ENCODE assay signal across 32 cellular contexts in genomic region chr9:83362341-83362995, GRCh38.
"Had no signal": no experiment of that assay in that cellular context is flagged by ENCODE, and none has a peak within 500 bp of the region (broad histone marks: within the 10 kb centered on the region; RNA-seq: fewer than 3 reads in every experiment).

No MANE protein-coding gene starts in this region.

- H3K27ac ChIP-seq: KMS-11 had no signal

- H3K9ac ChIP-seq: KMS-11 had no signal

- DNase-seq: activated B cell treated with CpG ODN at 0.5 μM for 24 hours; activated CD4-positive, alpha-beta memory T cell treated with anti-CD3 and anti-CD28 coated beads, Interleukin-2, amount 10 ng/mL, durations not matched to agents 7 days and 5 days; activated CD4-positive, alpha-beta T cell treated with anti-CD3 and anti-CD28 coated beads for 4 hours; activated CD4-positive, alpha-beta T cell treated with anti-CD3 and anti-CD28 coated beads, Interleukin-2, amount 50 U/mL, for 1 hour; activated CD4-positive, CD25-positive, alpha-beta regulatory T cell treated with anti-CD3 and anti-CD28 coated beads, Interleukin-2, amount 50 U/mL, for 72 hours; activated CD8-positive, alpha-beta memory T cell treated with anti-CD3 and anti-CD28 coated beads for 24 hours; activated CD8-positive, alpha-beta memory T cell treated with anti-CD3 and anti-CD28 coated beads, Interleukin-2, amount 10 ng/mL, durations not matched to agents 7 days and 5 days; activated CD8-positive, alpha-beta memory T cell treated with anti-CD3 and anti-CD28 coated beads, Interleukin-2, amount 50 U/mL, for 48 hours; activated effector memory CD4-positive, alpha-beta T cell treated with Interleukin-2 at 50 U/mL for 16 hours; activated naive CD4-positive, alpha-beta T cell treated with anti-CD3 and anti-CD28 coated beads, Interleukin-2, amount 10 ng/mL, durations not matched to agents 7 days and 5 days; activated naive CD8-positive, alpha-beta T cell treated with anti-CD3 and anti-CD28 coated beads, Interleukin-2, amount 50 U/mL, for 24 hours; activated T-cell treated with anti-CD3 and anti-CD28 coated beads, Interleukin-2, amount 50 U/mL, for 48 hours; anterior cingulate cortex; caudate nucleus; cerebellar nuclear complex; MM.1S; MV-4-11; NCI-H1092; NCI-H1436 treated with DMSO at 0.1 percent for 48 hours; NCI-H1694 treated with DMSO at 0.1 percent for 48 hours; NCI-H2029 treated with DMSO at 0.1 percent for 48 hours; NCI-H345; NCI-H510A; NCI-H526; NCI-H774; PC-3; Right ventricle myocardium superior had no signal

- H3K4me3 Mint-ChIP-seq: activated B cell treated with CpG ODN at 0.5 μM for 24 hours; activated CD4-positive, alpha-beta memory T cell treated with anti-CD3 and anti-CD28 coated beads, Interleukin-2, amount 10 ng/mL, durations not matched to agents 7 days and 5 days; activated CD8-positive, alpha-beta memory T cell treated with anti-CD3 and anti-CD28 coated beads, Interleukin-2, amount 10 ng/mL, durations not matched to agents 7 days and 5 days; activated naive CD4-positive, alpha-beta T cell treated with anti-CD3 and anti-CD28 coated beads, Interleukin-2, amount 10 ng/mL, durations not matched to agents 7 days and 5 days; activated naive CD8-positive, alpha-beta T cell; activated naive CD8-positive, alpha-beta T cell treated with anti-CD3 and anti-CD28 coated beads, Interleukin-2, amount 50 U/mL, for 24 hours; brain; T-helper 1 cell treated with Interleukin-12 subunit alpha and Interleukin-12 subunit beta and Interleukin-4 antibody, amounts not matched to agents 30 μg/mL and 1 μg/mL, for 36 hours; T-helper 2 cell treated with Interferon-gamma antibody and Interleukin-4, amounts not matched to agents 5 μg/mL and 100 μg/mL, for 36 hours had no signal

- H3K36me3 Mint-ChIP-seq: activated CD8-positive, alpha-beta memory T cell treated with anti-CD3 and anti-CD28 coated beads, Interleukin-2, amount 10 ng/mL, durations not matched to agents 7 days and 5 days; activated naive CD4-positive, alpha-beta T cell treated with anti-CD3 and anti-CD28 coated beads, Interleukin-2, amount 10 ng/mL, durations not matched to agents 7 days and 5 days had no signal

- H3K27ac Mint-ChIP-seq: activated B cell treated with CpG ODN at 0.5 μM for 24 hours; activated CD4-positive, alpha-beta memory T cell treated with anti-CD3 and anti-CD28 coated beads, Interleukin-2, amount 10 ng/mL, durations not matched to agents 7 days and 5 days; activated CD8-positive, alpha-beta memory T cell treated with anti-CD3 and anti-CD28 coated beads, Interleukin-2, amount 10 ng/mL, durations not matched to agents 7 days and 5 days; activated naive CD4-positive, alpha-beta T cell treated with anti-CD3 and anti-CD28 coated beads, Interleukin-2, amount 10 ng/mL, durations not matched to agents 7 days and 5 days; activated naive CD8-positive, alpha-beta T cell; activated naive CD8-positive, alpha-beta T cell treated with anti-CD3 and anti-CD28 coated beads, Interleukin-2, amount 50 U/mL, for 24 hours; brain; T-helper 1 cell treated with Interleukin-12 subunit alpha and Interleukin-12 subunit beta and Interleukin-4 antibody, amounts not matched to agents 30 μg/mL and 1 μg/mL, for 36 hours; T-helper 2 cell treated with Interferon-gamma antibody and Interleukin-4, amounts not matched to agents 5 μg/mL and 100 μg/mL, for 36 hours had no signal

- H3K4me1 Mint-ChIP-seq: activated B cell treated with CpG ODN at 0.5 μM for 24 hours; activated CD4-positive, alpha-beta memory T cell treated with anti-CD3 and anti-CD28 coated beads, Interleukin-2, amount 10 ng/mL, durations not matched to agents 7 days and 5 days; activated CD8-positive, alpha-beta memory T cell treated with anti-CD3 and anti-CD28 coated beads, Interleukin-2, amount 10 ng/mL, durations not matched to agents 7 days and 5 days; activated naive CD4-positive, alpha-beta T cell treated with anti-CD3 and anti-CD28 coated beads, Interleukin-2, amount 10 ng/mL, durations not matched to agents 7 days and 5 days; activated naive CD8-positive, alpha-beta T cell treated with anti-CD3 and anti-CD28 coated beads, Interleukin-2, amount 50 U/mL, for 24 hours had no signal

- H3K9me3 Mint-ChIP-seq: activated B cell treated with CpG ODN at 0.5 μM for 24 hours; activated CD4-positive, alpha-beta memory T cell treated with anti-CD3 and anti-CD28 coated beads, Interleukin-2, amount 10 ng/mL, durations not matched to agents 7 days and 5 days; activated naive CD4-positive, alpha-beta T cell treated with anti-CD3 and anti-CD28 coated beads, Interleukin-2, amount 10 ng/mL, durations not matched to agents 7 days and 5 days; activated naive CD8-positive, alpha-beta T cell treated with anti-CD3 and anti-CD28 coated beads, Interleukin-2, amount 50 U/mL, for 24 hours; T-helper 1 cell treated with Interleukin-12 subunit alpha and Interleukin-12 subunit beta and Interleukin-4 antibody, amounts not matched to agents 30 μg/mL and 1 μg/mL, for 36 hours; T-helper 2 cell treated with Interferon-gamma antibody and Interleukin-4, amounts not matched to agents 5 μg/mL and 100 μg/mL, for 36 hours had no signal

- H3K4me2 ChIP-seq: KMS-11 had no signal

- H3K27me3 Mint-ChIP-seq: activated B cell treated with CpG ODN at 0.5 μM for 24 hours; activated CD4-positive, alpha-beta memory T cell treated with anti-CD3 and anti-CD28 coated beads, Interleukin-2, amount 10 ng/mL, durations not matched to agents 7 days and 5 days; activated CD8-positive, alpha-beta memory T cell treated with anti-CD3 and anti-CD28 coated beads, Interleukin-2, amount 10 ng/mL, durations not matched to agents 7 days and 5 days; activated naive CD4-positive, alpha-beta T cell treated with anti-CD3 and anti-CD28 coated beads, Interleukin-2, amount 10 ng/mL, durations not matched to agents 7 days and 5 days; activated naive CD8-positive, alpha-beta T cell; brain had no signal
